Comparison of ENCODE assay signal across 29 cellular contexts in genomic region chr11:59829358-59829757, GRCh38. TPM values are rescaled to one million over a fixed set of nuclear protein-coding genes. Genes with fewer than 3 reads are reported as not detected.
"Had no signal": no experiment of that assay in that cellular context is flagged by ENCODE, and none has a peak within 500 bp of the region (broad histone marks: within the 10 kb centered on the region; RNA-seq: fewer than 3 reads in every experiment).

No MANE protein-coding gene starts in this region.

- H3K27me3 ChIP-seq: gastrocnemius medialis, ovary, right lobe of liver, suprapubic skin, tibial artery, upper lobe of right lung had no signal

- H3K4me1 ChIP-seq: gastrocnemius medialis, left ventricle myocardium inferior, right lobe of liver, suprapubic skin, tibial artery, upper lobe of right lung had no signal

- DNase-seq: activated CD4-positive, alpha-beta memory T cell treated with anti-CD3 and anti-CD28 coated beads, Interleukin-2, amount 10 ng/mL, durations not matched to agents 7 days and 5 days; activated CD4-positive, alpha-beta T cell treated with anti-CD3 and anti-CD28 coated beads, Interleukin-2, amount 10 ng/mL, durations not matched to agents 24 days and 14 days; activated CD4-positive, CD25-positive, alpha-beta regulatory T cell treated with anti-CD3 and anti-CD28 coated beads, Interleukin-2, amount 50 U/mL, for 72 hours; activated naive CD4-positive, alpha-beta T cell; activated naive CD8-positive, alpha-beta T cell treated with anti-CD3 and anti-CD28 coated beads, Interleukin-2, amount 10 ng/mL, durations not matched to agents 7 days and 5 days; activated T-cell treated with anti-CD3 and anti-CD28 coated beads, Interleukin-2, amount 50 U/mL, for 48 hours; amygdala; caudate nucleus; cortex of kidney; effector memory CD8-positive, alpha-beta T cell; erythroblast; gastrocnemius medialis; glutamatergic neuron; islet precursor cell; left ventricle myocardium inferior; ovary; right lobe of liver; stimulated activated CD4-positive, alpha-beta T cell treated with anti-CD3 and anti-CD28 coated beads, Interleukin-4, amount 100 ng/mL, for 1 hour; T-helper 2 cell; tibial artery; upper lobe of right lung had no signal

- H3K9me3 ChIP-seq: gastrocnemius medialis, left ventricle myocardium inferior, ovary, right lobe of liver, suprapubic skin, tibial artery, upper lobe of right lung had no signal

- H3K4me3 Mint-ChIP-seq: activated CD4-positive, alpha-beta memory T cell treated with anti-CD3 and anti-CD28 coated beads, Interleukin-2, amount 10 ng/mL, durations not matched to agents 7 days and 5 days; activated CD4-positive, alpha-beta T cell treated with anti-CD3 and anti-CD28 coated beads, Interleukin-2, amount 10 ng/mL, durations not matched to agents 24 days and 14 days; activated naive CD8-positive, alpha-beta T cell treated with anti-CD3 and anti-CD28 coated beads, Interleukin-2, amount 10 ng/mL, durations not matched to agents 7 days and 5 days; effector memory CD8-positive, alpha-beta T cell; nephron had no signal

- H3K27me3 Mint-ChIP-seq: activated CD4-positive, alpha-beta memory T cell treated with anti-CD3 and anti-CD28 coated beads, Interleukin-2, amount 10 ng/mL, durations not matched to agents 7 days and 5 days; progenitor cell of endocrine pancreas had no signal

- H3K4me3 ChIP-seq: gastrocnemius medialis, left ventricle myocardium inferior, ovary, right lobe of liver, suprapubic skin, tibial artery, upper lobe of right lung had no signal

- H3K36me3 ChIP-seq: gastrocnemius medialis, left ventricle myocardium inferior, ovary, right lobe of liver, suprapubic skin, tibial artery, upper lobe of right lung had no signal

- ATAC-seq: effector memory CD8-positive, alpha-beta T cell; gastrocnemius medialis; right lobe of liver; upper lobe of right lung had no signal

- H3K4me1 Mint-ChIP-seq: nephron had no signal

- H3K27ac ChIP-seq: gastrocnemius medialis, left ventricle myocardium inferior, ovary, right lobe of liver, suprapubic skin, tibial artery, upper lobe of right lung had no signal

- H3K27ac Mint-ChIP-seq: activated CD4-positive, alpha-beta memory T cell treated with anti-CD3 and anti-CD28 coated beads, Interleukin-2, amount 10 ng/mL, durations not matched to agents 7 days and 5 days; activated CD4-positive, alpha-beta T cell treated with anti-CD3 and anti-CD28 coated beads, Interleukin-2, amount 10 ng/mL, durations not matched to agents 24 days and 14 days; activated naive CD8-positive, alpha-beta T cell treated with anti-CD3 and anti-CD28 coated beads, Interleukin-2, amount 10 ng/mL, durations not matched to agents 7 days and 5 days; effector memory CD8-positive, alpha-beta T cell; nephron; progenitor cell of endocrine pancreas had no signal

- H3K9me3 Mint-ChIP-seq: activated CD4-positive, alpha-beta memory T cell treated with anti-CD3 and anti-CD28 coated beads, Interleukin-2, amount 10 ng/mL, durations not matched to agents 7 days and 5 days; activated CD4-positive, alpha-beta T cell treated with anti-CD3 and anti-CD28 coated beads, Interleukin-2, amount 10 ng/mL, durations not matched to agents 24 days and 14 days; activated naive CD8-positive, alpha-beta T cell treated with anti-CD3 and anti-CD28 coated beads, Interleukin-2, amount 10 ng/mL, durations not matched to agents 7 days and 5 days; effector memory CD8-positive, alpha-beta T cell; nephron had no signal

RNA-seq across cellular contexts. Expression of gene CBLIF, which starts 15.9 kb away (rescaled TPM):
- total RNA-seq: activated CD4-positive, alpha-beta memory T cell treated with anti-CD3 and anti-CD28 coated beads, Interleukin-2, amount 10 ng/mL, durations not matched to agents 7 days and 5 days; activated CD4-positive, alpha-beta T cell treated with anti-CD3 and anti-CD28 coated beads, Interleukin-2, amount 10 ng/mL, durations not matched to agents 24 days and 14 days; activated naive CD8-positive, alpha-beta T cell treated with anti-CD3 and anti-CD28 coated beads, Interleukin-2, amount 10 ng/mL, durations not matched to agents 7 days and 5 days; chondrocyte; gastrocnemius medialis; left ventricle myocardium inferior; lung microvascular endothelial cell; mucosa of gallbladder; ovary; renal cortical epithelial cell; right lobe of liver; skeletal muscle tissue; suprapubic skin; upper lobe of right lung had no signal
- polyA plus RNA-seq: ovary had no signal

RNA-seq across cellular contexts. Expression of gene TCN1, which starts 36.9 kb away (rescaled TPM):
- total RNA-seq: activated CD4-positive, alpha-beta memory T cell treated with anti-CD3 and anti-CD28 coated beads, Interleukin-2, amount 10 ng/mL, durations not matched to agents 7 days and 5 days; activated CD4-positive, alpha-beta T cell treated with anti-CD3 and anti-CD28 coated beads, Interleukin-2, amount 10 ng/mL, durations not matched to agents 24 days and 14 days; activated naive CD8-positive, alpha-beta T cell treated with anti-CD3 and anti-CD28 coated beads, Interleukin-2, amount 10 ng/mL, durations not matched to agents 7 days and 5 days; chondrocyte; gastrocnemius medialis; left ventricle myocardium inferior; lung microvascular endothelial cell; upper lobe of right lung had no signal
- polyA plus RNA-seq: ovary had no signal

RNA-seq across cellular contexts. Expression of gene OOSP3, which starts 49.2 kb away (rescaled TPM):
- total RNA-seq: activated CD4-positive, alpha-beta memory T cell treated with anti-CD3 and anti-CD28 coated beads, Interleukin-2, amount 10 ng/mL, durations not matched to agents 7 days and 5 days; activated CD4-positive, alpha-beta T cell treated with anti-CD3 and anti-CD28 coated beads, Interleukin-2, amount 10 ng/mL, durations not matched to agents 24 days and 14 days; activated naive CD8-positive, alpha-beta T cell treated with anti-CD3 and anti-CD28 coated beads, Interleukin-2, amount 10 ng/mL, durations not matched to agents 7 days and 5 days; chondrocyte; gastrocnemius medialis; left ventricle myocardium inferior; lung microvascular endothelial cell; mucosa of gallbladder; ovary; progenitor cell of endocrine pancreas; renal cortical epithelial cell; right lobe of liver; skeletal muscle tissue; suprapubic skin; upper lobe of right lung had no signal
- polyA plus RNA-seq: ovary had no signal
